11 cellular contexts compared by ENCODE assay signal in the genomic region with DNA sequence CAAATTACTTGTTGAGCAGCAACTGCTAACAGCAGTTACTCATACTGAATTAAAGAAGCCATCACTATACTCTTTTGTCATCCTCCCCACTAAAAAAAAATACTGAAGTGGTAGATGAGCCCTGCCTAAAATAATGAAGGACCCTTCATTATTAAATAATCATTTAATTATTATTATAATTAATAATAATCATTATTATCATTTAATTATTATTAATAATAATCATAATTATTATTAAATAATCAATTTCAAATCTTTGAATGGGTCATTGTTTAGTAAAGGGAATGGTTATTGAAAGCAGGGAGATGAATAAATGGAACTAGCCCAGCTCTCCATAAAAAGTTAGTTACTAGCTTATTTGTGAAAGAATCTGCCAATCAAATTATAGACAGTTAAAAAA.
"Had no signal": no experiment of that assay in that cellular context is flagged by ENCODE, and none has a peak within 500 bp of the region (broad histone marks: within the 10 kb centered on the region; RNA-seq: fewer than 3 reads in every experiment).

No MANE protein-coding gene starts in this region.

- H3K36me3 ChIP-seq: HAP-1 had no signal

- DNase-seq: GM23248, GOT3, H7, H9, HCEC 1CT, HFFc6 had no signal

- H3K9me3 Mint-ChIP-seq: GM23338, H9, HFFc6 had no signal

- ATAC-seq: GM23338, HCT116 had no signal

- H3K4me3 ChIP-seq: GM23248, GM23338, HAP-1 had no signal

- H3K27ac ChIP-seq: GM23248 had no signal

- H3K27ac Mint-ChIP-seq: GM23338, H9, HFFc6 had no signal

- H3K4me1 Mint-ChIP-seq: GM23338, H9 had no signal

- FAIRE-seq: H1, H54 had no signal

- H3K4me1 ChIP-seq: HAP-1 had no signal

- H3K9me3 ChIP-seq: HAP-1 had no signal

- H3K4me3 Mint-ChIP-seq: GM23338, H9, HFFc6 had no signal
